ENCODE assay signal across 10 cellular contexts in the genomic region with DNA sequence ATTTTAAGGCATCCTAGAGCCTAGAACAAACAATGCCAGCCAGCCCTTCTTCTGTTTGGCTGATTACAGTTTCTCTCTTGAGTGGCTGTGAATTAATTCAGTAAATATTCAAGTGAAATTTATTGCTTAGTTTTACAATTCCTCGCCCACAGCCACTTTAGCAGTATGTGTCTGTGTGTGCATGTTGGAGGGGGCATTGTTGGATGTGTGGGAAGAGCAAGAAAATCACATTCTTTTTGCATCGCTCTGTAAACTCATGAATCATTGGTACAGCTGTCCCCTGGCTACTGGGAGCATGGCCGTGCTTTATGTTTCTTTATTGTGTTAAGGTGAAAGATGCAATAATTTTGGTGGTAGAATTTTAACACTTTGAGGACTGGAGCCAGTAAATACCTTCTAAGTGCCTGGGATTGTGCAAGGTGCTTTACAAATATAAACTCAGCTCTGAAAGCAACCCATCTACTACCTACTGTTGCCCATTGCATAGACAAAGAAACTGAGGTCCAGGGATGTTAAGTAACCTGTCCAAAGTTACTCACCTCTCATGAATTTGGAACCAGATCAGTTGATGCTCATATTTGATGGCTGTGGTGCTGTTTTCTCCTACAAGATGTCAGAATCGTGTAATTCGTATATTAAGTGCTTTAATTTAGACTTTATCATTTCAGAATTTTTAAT.
DNase-seq lines count a peak whose midpoint lies in the region; ATAC-seq and TF ChIP-seq lines count a peak whose summit lies in the region.
"Had no signal": no experiment of that assay in that cellular context is flagged by ENCODE, and none has a peak within 500 bp of the region (broad histone marks: within the 10 kb centered on the region; RNA-seq: fewer than 3 reads in every experiment).

No MANE protein-coding gene starts in this region.

- CTCF ChIA-PET in HEK293T (lab: Yijun Ruan, JAX), result no interaction called here

- TF ChIP-seq POLR2A in uterus (IDR thresholded peaks at IDR 0.05), result no peak

- TF ChIP-seq CTCF in choroid plexus epithelial cell (conservative IDR thresholded peaks at IDR 0.05; ENCODE audit: low read depth, low read length) (no peak), uterus (IDR thresholded peaks at IDR 0.05) (no peak)

- intact Hi-C loops in uterus (cut with DNase I; ENCODE audit: low total_unique reads), result no loop called here

- ATAC-seq in HG03025 (IDR thresholded peaks at IDR 0.05; ENCODE audit: low FRiP score, unreplicated experiment), result no peak
- ATAC-seq: effector memory CD8-positive, alpha-beta T cell had no signal

- DNase-seq in EH (ENCODE audit: low read depth) (peak; percentile 79), M059J (ENCODE audit: low read depth) (peak; percentile 51), choroid plexus epithelial cell (ENCODE audit: low read depth) (peak; percentile 55), myocyte (ENCODE audit: low read depth) (peak; percentile 45), ureter (ENCODE audit: low spot score) (no peak), HEK293T (ENCODE audit: extremely low spot score) (no peak), uterus (no peak)
- DNase-seq: Caco-2; effector memory CD8-positive, alpha-beta T cell had no signal

- H3K9me3 ChIP-seq in uterus, result no peaks in the 10 kb centered on the region
- H3K9me3 ChIP-seq: Caco-2 had no signal

- H3K36me3 ChIP-seq in uterus, result no peaks in the 10 kb centered on the region

- H3K4me1 ChIP-seq in uterus, result no peaks in the 10 kb centered on the region

- peak overlapping the region in 1 of 2 donors; percentile 39 for H3K27ac ChIP-seq in uterus

- no peaks in the 10 kb centered on the region for H3K27me3 ChIP-seq in uterus

- H3K4me3 ChIP-seq in choroid plexus epithelial cell (ENCODE audit: low read depth, low read length) (no peak overlapping the region), uterus (no peak overlapping the region)

- POLR2A ChIA-PET in HEK293T (lab: Yijun Ruan, JAX), result no interaction called here

TF ChIP-seq in HEK293T, 16 proteins besides CTCF, POLR2A, EP300 and RAD21:
- TF ChIP-seq SUZ12 (IDR thresholded peaks at IDR 0.05) (no peak), FOXA1 (IDR thresholded peaks at IDR 0.05) (no peak), FOXK2 (IDR thresholded peaks at IDR 0.05) (no peak), ZNF384 (IDR thresholded peaks at IDR 0.05) (no peak), ARNT (IDR thresholded peaks at IDR 0.05) (no peak), TARDBP (IDR thresholded peaks at IDR 0.05) (no peak), ELF4 (IDR thresholded peaks at IDR 0.05) (no peak), FOXM1 (IDR thresholded peaks at IDR 0.05; ENCODE audit: borderline replicate concordance) (no peak), LEF1 (IDR thresholded peaks at IDR 0.05; ENCODE audit: borderline replicate concordance) (no peak), NFRKB (IDR thresholded peaks at IDR 0.05) (no peak), L3MBTL2 (conservative IDR thresholded peaks at IDR 0.05) (no peak), CTBP1 (IDR thresholded peaks at IDR 0.05; ENCODE audit: borderline replicate concordance) (no peak), SP1 (IDR thresholded peaks at IDR 0.05) (no peak), BHLHE40 (IDR thresholded peaks at IDR 0.05; ENCODE audit: borderline replicate concordance) (no peak)
- TF ChIP-seq, protein P1, sequence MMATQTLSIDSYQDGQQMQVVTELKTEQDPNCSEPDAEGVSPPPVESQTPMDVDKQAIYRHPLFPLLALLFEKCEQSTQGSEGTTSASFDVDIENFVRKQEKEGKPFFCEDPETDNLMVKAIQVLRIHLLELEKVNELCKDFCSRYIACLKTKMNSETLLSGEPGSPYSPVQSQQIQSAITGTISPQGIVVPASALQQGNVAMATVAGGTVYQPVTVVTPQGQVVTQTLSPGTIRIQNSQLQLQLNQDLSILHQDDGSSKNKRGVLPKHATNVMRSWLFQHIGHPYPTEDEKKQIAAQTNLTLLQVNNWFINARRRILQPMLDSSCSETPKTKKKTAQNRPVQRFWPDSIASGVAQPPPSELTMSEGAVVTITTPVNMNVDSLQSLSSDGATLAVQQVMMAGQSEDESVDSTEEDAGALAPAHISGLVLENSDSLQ (IDR thresholded peaks at IDR 0.05), result no peak

Comparison
In these comparisons a context has a peak if more than half of its experiments do, and no peak if none do; other contexts are left out.
1. DNase-seq: peak in EH (single experiment), M059J (single experiment), choroid plexus epithelial cell (single experiment) and myocyte (single experiment); none in ureter (single experiment), HEK293T (single experiment) and uterus (0 of 2).